18 cellular contexts compared by ENCODE assay signal in genomic region chr13:75468602-75469001, GRCh38.
"Had no signal": no experiment of that assay in that cellular context is flagged by ENCODE, and none has a peak within 500 bp of the region (broad histone marks: within the 10 kb centered on the region; RNA-seq: fewer than 3 reads in every experiment).

No MANE protein-coding gene starts in this region.

- ATAC-seq: activated CD8-positive, alpha-beta T cell treated with anti-CD3 and anti-CD28 coated beads for 36 hours; body of pancreas; heart right ventricle; lower lobe of right lung; stimulated activated effector memory CD8-positive, alpha-beta T cell treated with anti-CD3 and anti-CD28 coated beads, Interleukin-12 subunit alpha, Interleukin-12 subunit beta, amount 100 ng/mL, for 72 hours had no signal

- H3K36me3 ChIP-seq: heart right ventricle, lower lobe of right lung, prostate gland, right lobe of liver, WERI-Rb-1 had no signal

- H3K4me3 ChIP-seq: body of pancreas, heart right ventricle, lower lobe of right lung, prostate gland, right lobe of liver had no signal

- H3K9me3 Mint-ChIP-seq: activated CD8-positive, alpha-beta T cell treated with anti-CD3 and anti-CD28 coated beads for 36 hours; activated T-helper 2 cell treated with anti-CD3 and anti-CD28 coated beads, Interferon-gamma antibody, Interleukin-2, Interleukin-4, amounts not matched to agents 10 μg/mL and 5 μg/mL and 100 μg/mL, durations not matched to agents 14 hours and 24 hours and 36 hours; stimulated activated effector memory CD8-positive, alpha-beta T cell treated with anti-CD3 and anti-CD28 coated beads, Interleukin-12 subunit alpha, Interleukin-12 subunit beta, amount 100 ng/mL, for 72 hours had no signal

- H3K36me3 Mint-ChIP-seq: activated naive CD8-positive, alpha-beta T cell treated with anti-CD3 and anti-CD28 coated beads, Interleukin-2, amount 10 ng/mL, durations not matched to agents 7 days and 5 days; stimulated activated effector memory CD8-positive, alpha-beta T cell treated with anti-CD3 and anti-CD28 coated beads, Interleukin-12 subunit alpha, Interleukin-12 subunit beta, amount 100 ng/mL, for 72 hours had no signal

- H3K27me3 ChIP-seq: body of pancreas, heart right ventricle, right lobe of liver had no signal

- H3K27ac ChIP-seq: epithelial cell of prostate, lower lobe of right lung, right lobe of liver, WERI-Rb-1 had no signal

- DNase-seq: activated CD8-positive, alpha-beta T cell treated with anti-CD3 and anti-CD28 coated beads for 36 hours; activated naive CD4-positive, alpha-beta T cell treated with Interleukin-2 at 50 U/mL for 16 hours; activated naive CD8-positive, alpha-beta T cell treated with anti-CD3 and anti-CD28 coated beads, Interleukin-2, amount 10 ng/mL, durations not matched to agents 7 days and 5 days; activated T-cell treated with anti-CD3 and anti-CD28 coated beads, Interleukin-2, amount 50 U/mL, for 1 hour; body of pancreas; endodermal cell; heart right ventricle; left cardiac atrium; lower lobe of right lung; right lobe of liver; stimulated activated CD4-positive, alpha-beta T cell treated with anti-CD3 and anti-CD28 coated beads, Interleukin-4, amount 100 ng/mL, for 24 hours; SW 1271; WERI-Rb-1 had no signal

- H3K27ac Mint-ChIP-seq: activated CD8-positive, alpha-beta T cell treated with anti-CD3 and anti-CD28 coated beads for 36 hours; activated naive CD8-positive, alpha-beta T cell treated with anti-CD3 and anti-CD28 coated beads, Interleukin-2, amount 10 ng/mL, durations not matched to agents 7 days and 5 days; activated T-helper 2 cell treated with anti-CD3 and anti-CD28 coated beads, Interferon-gamma antibody, Interleukin-2, Interleukin-4, amounts not matched to agents 10 μg/mL and 5 μg/mL and 100 μg/mL, durations not matched to agents 14 hours and 24 hours and 36 hours; endodermal cell; stimulated activated effector memory CD8-positive, alpha-beta T cell treated with anti-CD3 and anti-CD28 coated beads, Interleukin-12 subunit alpha, Interleukin-12 subunit beta, amount 100 ng/mL, for 72 hours had no signal

- H3K9me3 ChIP-seq: body of pancreas, heart right ventricle, lower lobe of right lung, prostate gland, right lobe of liver had no signal

- H3K4me1 Mint-ChIP-seq: activated naive CD8-positive, alpha-beta T cell treated with anti-CD3 and anti-CD28 coated beads, Interleukin-2, amount 10 ng/mL, durations not matched to agents 7 days and 5 days; endodermal cell; stimulated activated effector memory CD8-positive, alpha-beta T cell treated with anti-CD3 and anti-CD28 coated beads, Interleukin-12 subunit alpha, Interleukin-12 subunit beta, amount 100 ng/mL, for 72 hours had no signal

- H3K4me1 ChIP-seq: lower lobe of right lung had no signal

- H3K4me3 Mint-ChIP-seq: activated CD8-positive, alpha-beta T cell treated with anti-CD3 and anti-CD28 coated beads for 36 hours; activated naive CD8-positive, alpha-beta T cell treated with anti-CD3 and anti-CD28 coated beads, Interleukin-2, amount 10 ng/mL, durations not matched to agents 7 days and 5 days; endodermal cell; neural crest cell; stimulated activated effector memory CD8-positive, alpha-beta T cell treated with anti-CD3 and anti-CD28 coated beads, Interleukin-12 subunit alpha, Interleukin-12 subunit beta, amount 100 ng/mL, for 72 hours had no signal
